In the genomic region with DNA sequence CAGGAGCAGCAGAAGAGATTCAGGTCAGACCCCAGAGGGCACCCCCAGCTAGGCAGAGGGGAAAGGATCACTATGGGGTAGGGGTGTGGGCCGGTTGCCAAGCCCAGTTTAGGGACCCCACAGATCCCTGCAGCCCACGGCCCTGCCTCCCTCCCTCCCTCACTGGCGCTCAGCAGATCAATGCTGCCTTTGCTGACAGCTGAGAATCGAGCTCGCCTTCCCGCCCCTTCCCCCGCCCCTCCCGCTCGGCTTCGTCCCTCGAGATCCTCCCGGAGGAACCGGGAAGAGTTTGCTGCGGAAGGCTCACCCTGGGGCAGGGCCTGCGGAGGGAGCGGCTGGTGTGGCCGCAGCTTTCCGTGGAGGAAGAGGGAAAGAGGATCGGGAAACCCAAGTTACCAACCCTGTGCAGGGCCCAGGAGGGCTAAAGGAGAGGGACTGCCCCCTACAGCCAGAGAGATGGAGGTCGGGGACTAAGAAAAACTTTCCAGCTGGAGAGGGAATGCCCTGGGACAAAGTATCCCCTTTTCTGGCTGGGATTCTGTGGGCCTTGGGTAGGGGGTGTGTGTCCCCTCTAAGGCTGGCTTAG, we compare ENCODE assay signal across 8 cellular contexts. TPM values are rescaled to one million over a fixed set of nuclear protein-coding genes. Genes with fewer than 3 reads are reported as not detected.
DNase-seq lines count a peak whose midpoint lies in the region; ATAC-seq, FAIRE-seq and TF ChIP-seq lines count a peak whose summit lies in the region.

No MANE protein-coding gene starts in this region.

- TF ChIP-seq CTCF in breast epithelium (IDR thresholded peaks at IDR 0.05) (no peak), vagina (IDR thresholded peaks at IDR 0.05) (no peak)

- H3K36me3 ChIP-seq in breast epithelium (no peaks in the 10 kb centered on the region), vagina (no peaks in the 10 kb centered on the region)

- intact Hi-C loops in breast epithelium (cut with DNase I; ENCODE audit: low total_unique reads) (no loop called here), vagina (cut with DNase I) (no loop called here)

- no peak for ATAC-seq in stimulated activated naive CD8-positive, alpha-beta T cell treated with anti-CD3 and anti-CD28 coated beads, Interleukin-15, amount 100 ng/mL, for 72 hours
- ATAC-seq in stimulated activated naive CD8-positive, alpha-beta T cell treated with anti-CD3 and anti-CD28 coated beads, Interleukin-15, Interleukin-2, amounts not matched to agents 100 U/mL and 50 U/mL, for 24 hours: no peak
- no peak for ATAC-seq in memory B cell (ENCODE audit: low read depth)
- no peak for ATAC-seq in GM21515 (IDR thresholded peaks at IDR 0.05; ENCODE audit: unreplicated experiment)
- ATAC-seq in HG02970 (IDR thresholded peaks at IDR 0.05; ENCODE audit: low FRiP score, unreplicated experiment): no peak

- DNase-seq in stimulated activated naive CD8-positive, alpha-beta T cell treated with anti-CD3 and anti-CD28 coated beads, Interleukin-15, amount 100 ng/mL, for 72 hours: no peak
- no peak for DNase-seq in stimulated activated naive CD8-positive, alpha-beta T cell treated with anti-CD3 and anti-CD28 coated beads, Interleukin-15, Interleukin-2, amounts not matched to agents 100 U/mL and 50 U/mL, for 24 hours
- DNase-seq in breast epithelium (ENCODE audit: low spot score in 2 of 2) (peak in 1 of 2 donors; percentile 54), memory B cell (ENCODE audit: low spot score in 2 of 2) (no peak), vagina (ENCODE audit: extremely low spot score in 2 of 2) (no peak), H54 (ENCODE audit: insufficient read length, low spot score) (no peak)

- no peak overlapping the region for H3K27ac Mint-ChIP-seq in stimulated activated naive CD8-positive, alpha-beta T cell treated with anti-CD3 and anti-CD28 coated beads, Interleukin-15, amount 100 ng/mL, for 72 hours
- no peak overlapping the region for H3K27ac Mint-ChIP-seq in memory B cell

- no peaks in the 10 kb centered on the region for H3K27me3 ChIP-seq in breast epithelium
- H3K27me3 ChIP-seq in vagina: no peaks in the 10 kb centered on the region

- H3K9me3 Mint-ChIP-seq in stimulated activated naive CD8-positive, alpha-beta T cell treated with anti-CD3 and anti-CD28 coated beads, Interleukin-15, amount 100 ng/mL, for 72 hours: peaks cover 0 to under 1% of the 10 kb centered on the region in 2 donors
- no peaks in the 10 kb centered on the region for H3K9me3 Mint-ChIP-seq in memory B cell

- no peak for TF ChIP-seq POLR2A in breast epithelium (IDR thresholded peaks at IDR 0.05)
- TF ChIP-seq POLR2A in vagina (IDR thresholded peaks at IDR 0.05): no peak
- no peak for TF ChIP-seq POLR2A in H54 (IDR thresholded peaks at IDR 0.05; ENCODE audit: low read depth, low read length)

- peaks cover 29% of the 10 kb centered on the region for H3K4me1 Mint-ChIP-seq in stimulated activated naive CD8-positive, alpha-beta T cell treated with anti-CD3 and anti-CD28 coated beads, Interleukin-15, amount 100 ng/mL, for 72 hours
- H3K4me1 Mint-ChIP-seq in memory B cell: peaks cover 11% of the 10 kb centered on the region

- H3K4me3 ChIP-seq in breast epithelium (peak overlapping the region in 2 of 3 donors; percentile 54 to 81), vagina (peak overlapping the region; percentile 46 to 68)

- peak overlapping the region; percentile 68 to 75 for H3K4me3 Mint-ChIP-seq in stimulated activated naive CD8-positive, alpha-beta T cell treated with anti-CD3 and anti-CD28 coated beads, Interleukin-15, amount 100 ng/mL, for 72 hours
- H3K4me3 Mint-ChIP-seq in memory B cell: peak overlapping the region; percentile 79

- peak overlapping the region; percentile 17 to 55 for H3K27ac ChIP-seq in breast epithelium
- peak overlapping the region; percentile 72 for H3K27ac ChIP-seq in vagina

- peaks cover 5% of the 10 kb centered on the region for H3K36me3 Mint-ChIP-seq in memory B cell

- peaks cover 42% of the 10 kb centered on the region for H3K27me3 Mint-ChIP-seq in stimulated activated naive CD8-positive, alpha-beta T cell treated with anti-CD3 and anti-CD28 coated beads, Interleukin-15, amount 100 ng/mL, for 72 hours
- peaks cover 20% of the 10 kb centered on the region for H3K27me3 Mint-ChIP-seq in memory B cell

- H3K9me3 ChIP-seq in breast epithelium (no peaks in the 10 kb centered on the region), vagina (no peaks in the 10 kb centered on the region)

- no peak for FAIRE-seq in H54 (lab: Jason Lieb, UNC)

- H3K4me1 ChIP-seq in breast epithelium: peaks cover 6 to 11% of the 10 kb centered on the region in 2 donors
- H3K4me1 ChIP-seq in vagina: peaks cover 29% of the 10 kb centered on the region

RNA-seq across cellular contexts. Expression of a gene that starts 1.1 kb away (rescaled TPM):
- 1 to 10 TPM in 2 of 3 donors, under 1 TPM in 1; 0.32 to 1.3 (median 1.3) TPM for total RNA-seq in breast epithelium
- total RNA-seq in vagina: 2.0 TPM
